Comparison of ENCODE assay signal across 14 cellular contexts in genomic region chr13:112741185-112741755, GRCh38. TPM values are rescaled to one million over a fixed set of nuclear protein-coding genes. Genes with fewer than 3 reads are reported as not detected.
DNase-seq lines count a peak whose midpoint lies in the region; ATAC-seq and TF ChIP-seq lines count a peak whose summit lies in the region.
"Had no signal": no experiment of that assay in that cellular context is flagged by ENCODE, and none has a peak within 500 bp of the region (broad histone marks: within the 10 kb centered on the region; RNA-seq: fewer than 3 reads in every experiment).

No MANE protein-coding gene starts in this region.

- DNase-seq in right atrium auricular region (ENCODE audit: low spot score) = no peak
- DNase-seq in psoas muscle = no peak
- DNase-seq in activated naive CD4-positive, alpha-beta T cell (lab: John Stamatoyannopoulos, UW) = no peak
- DNase-seq in activated T-cell treated with anti-CD3 and anti-CD28 coated beads, Interleukin-2, amount 50 U/mL, for 24 hours = no peak
- no peak for DNase-seq in NCI-H526 (lab: John Stamatoyannopoulos, UW)
- no peak for DNase-seq in NCI-H2227 treated with DMSO at 0.1 percent for 48 hours (lab: John Stamatoyannopoulos, UW)
- DNase-seq: ACHN, DMS79, NCI-H1417 treated with DMSO at 0.1 percent for 48 hours, NCI-H774 had no signal

- intact Hi-C loops in psoas muscle (cut with DNase I) = loop anchor here in 1 of 2 donors (5.0 kb wide), 1 partner anchor 49 kb away; the partner anchor contains the start of gene ATP11A

- H3K27ac ChIP-seq in ACC112 (ENCODE audit: low read depth, low read length) (peak overlapping the region; percentile 74), angular gyrus (ENCODE audit: low read depth, low read length) (peak overlapping the region; percentile 82), right atrium auricular region (peak overlapping the region; percentile 74 to 86), psoas muscle (peak overlapping the region; percentile 75)

- H3K27me3 Mint-ChIP-seq in activated T-cell treated with anti-CD3 and anti-CD28 coated beads, Interleukin-2, amount 50 U/mL, for 24 hours = no peaks in the 10 kb centered on the region
- H3K27me3 Mint-ChIP-seq: activated T-helper 17 cell treated with anti-CD3 and anti-CD28 coated beads, Interleukin-2, amount 50 U/mL, for 72 hours; central memory CD8-positive, alpha-beta T cell had no signal

- peak in 2 of 4 donors; percentile 10 to 23 for ATAC-seq in psoas muscle
- ATAC-seq: activated T-helper 17 cell treated with anti-CD3 and anti-CD28 coated beads, Interleukin-2, amount 50 U/mL, for 72 hours had no signal

- H3K79me2 ChIP-seq in ACC112 (ENCODE audit: control insufficient read depth, insufficient read depth, low read length, unreplicated experiment) = peaks cover 18% of the 10 kb centered on the region

- H3K4me1 ChIP-seq in ACC112 (ENCODE audit: control insufficient read depth, insufficient read depth, low read length, unreplicated experiment) (peaks cover 18% of the 10 kb centered on the region), right atrium auricular region (peaks cover 0 to 42% of the 10 kb centered on the region in 2 donors), psoas muscle (peaks cover 26% of the 10 kb centered on the region)

- no peak for TF ChIP-seq CTCF in right atrium auricular region (IDR thresholded peaks at IDR 0.05)
- no peak for TF ChIP-seq CTCF in psoas muscle (IDR thresholded peaks at IDR 0.05)

- no peaks in the 10 kb centered on the region for H3K36me3 ChIP-seq in ACC112 (ENCODE audit: insufficient read depth, low read length)
- no peaks in the 10 kb centered on the region for H3K36me3 ChIP-seq in right atrium auricular region
- no peaks in the 10 kb centered on the region for H3K36me3 ChIP-seq in psoas muscle (ENCODE audit: insufficient read depth in 1 of 2, low read depth in 1 of 2)

- H3K4me3 ChIP-seq in ACC112 (ENCODE audit: low read depth, low read length) = peak overlapping the region; percentile 53
- no peak overlapping the region for H3K4me3 ChIP-seq in right atrium auricular region
- no peak overlapping the region for H3K4me3 ChIP-seq in psoas muscle

- H3K9me3 ChIP-seq in right atrium auricular region = no peaks in the 10 kb centered on the region
- H3K9me3 ChIP-seq in psoas muscle = no peaks in the 10 kb centered on the region

- H3K27me3 ChIP-seq in ACC112 (ENCODE audit: insufficient read depth, low read length) (no peaks in the 10 kb centered on the region), right atrium auricular region (no peaks in the 10 kb centered on the region), psoas muscle (ENCODE audit: insufficient read depth in 3 of 3, low read length in 2 of 3) (no peaks in the 10 kb centered on the region)

- WGBS in psoas muscle, 3 donors = 83 to 85% (median 83%) methylated on average over 15 of the region's 15 CpGs

- no peaks in the 10 kb centered on the region for H3K36me3 Mint-ChIP-seq in activated T-cell treated with anti-CD3 and anti-CD28 coated beads, Interleukin-2, amount 50 U/mL, for 24 hours (ENCODE audit: low read depth)

- H3K4me3 Mint-ChIP-seq in activated T-cell treated with anti-CD3 and anti-CD28 coated beads, Interleukin-2, amount 50 U/mL, for 24 hours = no peak overlapping the region
- H3K4me3 Mint-ChIP-seq: activated T-helper 17 cell treated with anti-CD3 and anti-CD28 coated beads, Interleukin-2, amount 50 U/mL, for 72 hours; central memory CD8-positive, alpha-beta T cell had no signal

- no peaks in the 10 kb centered on the region for H3K9me3 Mint-ChIP-seq in activated T-cell treated with anti-CD3 and anti-CD28 coated beads, Interleukin-2, amount 50 U/mL, for 24 hours
- H3K9me3 Mint-ChIP-seq: activated T-helper 17 cell treated with anti-CD3 and anti-CD28 coated beads, Interleukin-2, amount 50 U/mL, for 72 hours; central memory CD8-positive, alpha-beta T cell had no signal

- peak overlapping the region; percentile 23 for H2AFZ ChIP-seq in ACC112 (ENCODE audit: low read length, unreplicated experiment)

- no peak overlapping the region for H3K27ac Mint-ChIP-seq in activated T-cell treated with anti-CD3 and anti-CD28 coated beads, Interleukin-2, amount 50 U/mL, for 24 hours
- H3K27ac Mint-ChIP-seq: activated T-helper 17 cell treated with anti-CD3 and anti-CD28 coated beads, Interleukin-2, amount 50 U/mL, for 72 hours had no signal

- peaks cover 57% of the 10 kb centered on the region for H3K4me1 Mint-ChIP-seq in activated T-cell treated with anti-CD3 and anti-CD28 coated beads, Interleukin-2, amount 50 U/mL, for 24 hours (ENCODE audit: low read depth)

RNA-seq across cellular contexts. Expression of gene ATP11A, which starts 51.4 kb away (rescaled TPM):
- total RNA-seq in right atrium auricular region (10 to 100 TPM; 31.8 to 48.6 TPM), psoas muscle (10 to 100 TPM; 26.4 to 48.6 (median 28.7) TPM)
- 10 to 100 TPM in 1 of 3 donors, 1 to 10 TPM in 2; 3.9 to 15.1 (median 5.6) TPM for polyA plus RNA-seq in psoas muscle
